ENCODE assay signal across 8 cellular contexts in genomic region chr6:30722280-30723112, GRCh38. TPM values are rescaled to one million over a fixed set of nuclear protein-coding genes. Genes with fewer than 3 reads are reported as not detected.
DNase-seq lines count a peak whose midpoint lies in the region; ATAC-seq and TF ChIP-seq lines count a peak whose summit lies in the region.

No MANE protein-coding gene starts in this region.

- H3K4me1 Mint-ChIP-seq in Caco-2 (ENCODE audit: low read depth, unreplicated experiment) = peaks cover 20% of the 10 kb centered on the region
- peaks cover 43% of the 10 kb centered on the region for H3K4me1 Mint-ChIP-seq in activated T-cell treated with anti-CD3 and anti-CD28 coated beads, Interleukin-2, amount 50 U/mL, for 4 hours (ENCODE audit: low read depth)

- H3K9ac ChIP-seq in HUES6 (ENCODE audit: low read length) (peak overlapping the region; percentile 100), muscle layer of colon (ENCODE audit: low read length) (no peak overlapping the region)

- peak overlapping the region; percentile 85 for H3K27ac Mint-ChIP-seq in Caco-2 (ENCODE audit: unreplicated experiment)

- DNase-seq in Caco-2 = peak; percentile 79 to 86
- DNase-seq in OCI-M1 (lab: John Stamatoyannopoulos, UW) = peak; percentile 94
- peak; percentile 87 for DNase-seq in activated T-cell treated with anti-CD3 and anti-CD28 coated beads, Interleukin-2, amount 50 U/mL, for 4 hours
- peak; percentile 66 to 79 for DNase-seq in stimulated activated CD8-positive, alpha-beta memory T cell treated with anti-CD3 and anti-CD28 coated beads, Interleukin-7, amount 100 ng/mL, for 4 hours (ENCODE audit: low read depth in 2 of 2)

- no peak for ATAC-seq in activated T-cell treated with anti-CD3 and anti-CD28 coated beads, Interleukin-2, amount 50 U/mL, for 4 hours
- ATAC-seq in HG03175 (IDR thresholded peaks at IDR 0.05; ENCODE audit: unreplicated experiment) = no peak

- H3K4me1 ChIP-seq in Caco-2 (peaks cover 13% of the 10 kb centered on the region; the same call in 1 of the 2 replicates), HUES6 (ENCODE audit: control insufficient read depth, insufficient read depth, low read length) (peaks cover 10% of the 10 kb centered on the region), esophagus (ENCODE audit: control insufficient read depth in 2 of 2, insufficient read depth in 2 of 2, low read length in 1 of 2) (peaks cover 2 to 3% of the 10 kb centered on the region in 2 donors), muscle layer of colon (ENCODE audit: insufficient read depth, low read length) (peaks cover 25% of the 10 kb centered on the region)

- peak; percentile 89 to 96 for TF ChIP-seq CTCF in Caco-2 (IDR thresholded peaks at IDR 0.05; ENCODE audit: insufficient read depth in 1 of 2, low read depth in 1 of 2, low read length in 1 of 2, severe bottlenecking in 1 of 2, unreplicated experiment in 1 of 2)

- no peaks in the 10 kb centered on the region for H3K27me3 Mint-ChIP-seq in Caco-2 (ENCODE audit: insufficient read depth, unreplicated experiment)
- H3K27me3 Mint-ChIP-seq in activated T-cell treated with anti-CD3 and anti-CD28 coated beads, Interleukin-2, amount 50 U/mL, for 4 hours (ENCODE audit: low read depth) = no peaks in the 10 kb centered on the region

- peaks cover 78% of the 10 kb centered on the region for H3K36me3 Mint-ChIP-seq in Caco-2 (ENCODE audit: insufficient read depth, unreplicated experiment)
- H3K36me3 Mint-ChIP-seq in activated T-cell treated with anti-CD3 and anti-CD28 coated beads, Interleukin-2, amount 50 U/mL, for 4 hours (ENCODE audit: insufficient read depth) = peaks cover 39% of the 10 kb centered on the region

- no peaks in the 10 kb centered on the region for H3K9me3 ChIP-seq in Caco-2
- H3K9me3 ChIP-seq in HUES6 (ENCODE audit: control insufficient read depth, insufficient read depth, low read depth, low read length) = no peaks in the 10 kb centered on the region
- no peaks in the 10 kb centered on the region for H3K9me3 ChIP-seq in esophagus (ENCODE audit: control insufficient read depth in 2 of 2, insufficient read depth in 1 of 2, low read depth in 1 of 2, low read length in 1 of 2)
- H3K9me3 ChIP-seq in muscle layer of colon (ENCODE audit: low read length) = no peaks in the 10 kb centered on the region

- H3K4me3 ChIP-seq in Caco-2 (ENCODE audit: low read depth, low read length) (no peak overlapping the region), HUES6 (ENCODE audit: low read depth, low read length) (peak overlapping the region; percentile 99), esophagus (ENCODE audit: low read depth in 1 of 2, low read length in 2 of 2) (peak overlapping the region; percentile 68 to 82), muscle layer of colon (ENCODE audit: low read depth in 1 of 2, low read length in 2 of 2) (peak overlapping the region in 1 of 2 donors; percentile 84)

- H3K27ac ChIP-seq in HUES6 (ENCODE audit: low read depth, low read length) = 0 out of 2 replicates have a peak overlapping the region, but pooled peaks have one; percentile 96
- peak overlapping the region; percentile 95 to 99 for H3K27ac ChIP-seq in esophagus (ENCODE audit: low read depth in 2 of 2, low read length in 1 of 2)
- H3K27ac ChIP-seq in muscle layer of colon (ENCODE audit: low read depth, low read length) = peak overlapping the region; percentile 97

- H3K36me3 ChIP-seq in Caco-2 (ENCODE audit: control insufficient read depth, insufficient read depth, low read length) (peaks cover 6% of the 10 kb centered on the region), HUES6 (ENCODE audit: control insufficient read depth, insufficient read depth, low read length) (peaks cover 50% of the 10 kb centered on the region), esophagus (ENCODE audit: control insufficient read depth in 2 of 2, insufficient read depth in 2 of 2, low read length in 1 of 2) (peaks cover 2 to 27% of the 10 kb centered on the region in 2 donors), muscle layer of colon (ENCODE audit: insufficient read depth, low read length) (peaks cover 44% of the 10 kb centered on the region)

- CTCF ChIA-PET in Caco-2 (lab: Charles Lee) = interaction anchor here (0.6 to 2.9 kb wide), 7 partner anchors 43 to 191 kb away, joined by 3 to 28 read pairs (median 3); no protein-coding TSS in a partner anchor

- H3K27me3 ChIP-seq in Caco-2 (replicated peaks; ENCODE audit: control insufficient read depth, insufficient read depth, low read length) = no peaks in the 10 kb centered on the region
- no peaks in the 10 kb centered on the region for H3K27me3 ChIP-seq in HUES6 (ENCODE audit: control insufficient read depth, insufficient read depth, low read length)
- H3K27me3 ChIP-seq in esophagus (ENCODE audit: control insufficient read depth in 1 of 2, insufficient read depth in 2 of 2, low read length in 2 of 2) = no peaks in the 10 kb centered on the region
- no peaks in the 10 kb centered on the region for H3K27me3 ChIP-seq in muscle layer of colon (ENCODE audit: control insufficient read depth in 1 of 2, insufficient read depth in 2 of 2, low read length in 2 of 2)

- peak overlapping the region; percentile 81 for H3K4me3 Mint-ChIP-seq in Caco-2 (ENCODE audit: unreplicated experiment)
- peak overlapping the region; percentile 99 for H3K4me3 Mint-ChIP-seq in activated T-cell treated with anti-CD3 and anti-CD28 coated beads, Interleukin-2, amount 50 U/mL, for 4 hours

- POLR2A ChIA-PET in Caco-2 (lab: Charles Lee) = interaction anchor here (0.6 to 0.9 kb wide), 2 partner anchors 41 to 107 kb away, joined by 3 to 6 read pairs; no protein-coding TSS in a partner anchor

- intact Hi-C loops in Caco-2 (cut with micrococcal nuclease; ENCODE audit: unreplicated experiment) = loop anchor here (1.0 to 2.0 kb wide), 2 partner anchors 43 to 76 kb away; partner anchors contain the start of gene C6orf136

- no peaks in the 10 kb centered on the region for H3K9me3 Mint-ChIP-seq in Caco-2 (ENCODE audit: unreplicated experiment)
- no peaks in the 10 kb centered on the region for H3K9me3 Mint-ChIP-seq in activated T-cell treated with anti-CD3 and anti-CD28 coated beads, Interleukin-2, amount 50 U/mL, for 4 hours

- 6 to 9% methylated on average over 27 of the region's 27 CpGs for WGBS in esophagus, 2 donors

- BruUV-seq in Caco-2 (replicated peaks; lab: Mats Ljungman, UMichigan) = no TSS peak

RNA-seq across cellular contexts. Expression of gene TUBB, which starts 2.3 kb away (rescaled TPM):
- total RNA-seq in Caco-2 (2022) = 742 and 788 TPM in 2 replicates
- total RNA-seq in activated T-cell treated with anti-CD3 and anti-CD28 coated beads, Interleukin-2, amount 50 U/mL, for 4 hours = 1,000 to 10,000 TPM; 1,153 to 1,485 (median 1,301) TPM
- polyA plus RNA-seq in esophagus = 100 to 1,000 TPM; 142 to 313 TPM

RNA-seq across cellular contexts. Expression of gene MDC1, which starts 5.4 kb away (rescaled TPM):
- 46.6 and 48.6 TPM in 2 replicates for total RNA-seq in Caco-2 (2022)
- 10 to 100 TPM; 65.4 to 69.5 (median 65.8) TPM for total RNA-seq in activated T-cell treated with anti-CD3 and anti-CD28 coated beads, Interleukin-2, amount 50 U/mL, for 4 hours
- polyA plus RNA-seq in esophagus = 1 to 10 TPM; 5.9 to 8.1 TPM

RNA-seq across cellular contexts. Expression of gene FLOT1, which starts 20.0 kb away (rescaled TPM):
- 101 and 113 TPM in 2 replicates for total RNA-seq in Caco-2 (2022)
- 10 to 100 TPM; 93.0 to 98.1 (median 95.0) TPM for total RNA-seq in activated T-cell treated with anti-CD3 and anti-CD28 coated beads, Interleukin-2, amount 50 U/mL, for 4 hours
- polyA plus RNA-seq in esophagus = 10 to 100 TPM; 80.9 to 87.0 TPM

RNA-seq across cellular contexts. Expression of gene IER3, which starts 21.9 kb away (rescaled TPM):
- total RNA-seq in Caco-2 (2022) = 13.0 and 17.4 TPM in 2 replicates
- total RNA-seq in activated T-cell treated with anti-CD3 and anti-CD28 coated beads, Interleukin-2, amount 50 U/mL, for 4 hours = 100 to 1,000 TPM; 519 to 552 (median 531) TPM
- 100 to 1,000 TPM; 178 to 187 TPM for polyA plus RNA-seq in esophagus

RNA-seq across cellular contexts. Expression of gene NRM, which starts 31.7 kb away (rescaled TPM):
- total RNA-seq in Caco-2 (2022) = 31.7 and 32.1 TPM in 2 replicates
- total RNA-seq in activated T-cell treated with anti-CD3 and anti-CD28 coated beads, Interleukin-2, amount 50 U/mL, for 4 hours = 10 to 100 TPM in 2 of 3 donors, 1 to 10 TPM in 1; 9.7 to 10.5 (median 10.2) TPM
- 10 to 100 TPM; 14.2 to 15.4 TPM for polyA plus RNA-seq in esophagus
